27 cellular contexts compared by ENCODE assay signal in genomic region chr20:38225240-38225899, GRCh38. TPM values are rescaled to one million over a fixed set of nuclear protein-coding genes. Genes with fewer than 3 reads are reported as not detected.
"Had no signal": no experiment of that assay in that cellular context is flagged by ENCODE, and none has a peak within 500 bp of the region (broad histone marks: within the 10 kb centered on the region; RNA-seq: fewer than 3 reads in every experiment).

No MANE protein-coding gene starts in this region.

- H3K4me1 Mint-ChIP-seq: endodermal cell had no signal

- H3K27me3 ChIP-seq: dorsolateral prefrontal cortex, gastrocnemius medialis, neural progenitor cell, suprapubic skin, transverse colon, vagina had no signal

- H3K4me1 ChIP-seq: gastrocnemius medialis, neural progenitor cell, parathyroid adenoma, transverse colon had no signal

- H3K9me3 Mint-ChIP-seq: endodermal cell; memory B cell; naive B cell; natural killer cell treated with Interleukin-12 subunit alpha and Interleukin-12 subunit beta and Interleukin-15 and Interleukin-18, amount 100 ng/mL, for 72 hours; neural progenitor cell; stimulated activated naive CD8-positive, alpha-beta T cell treated with anti-CD3 and anti-CD28 coated beads, Interleukin-15, amount 100 ng/mL, for 72 hours had no signal

- H3K27ac Mint-ChIP-seq: endodermal cell; memory B cell; naive B cell; natural killer cell treated with Interleukin-12 subunit alpha and Interleukin-12 subunit beta and Interleukin-15 and Interleukin-18, amount 100 ng/mL, for 72 hours; stimulated activated naive CD8-positive, alpha-beta T cell treated with anti-CD3 and anti-CD28 coated beads, Interleukin-15, amount 100 ng/mL, for 72 hours had no signal

- H3K27ac ChIP-seq: dorsolateral prefrontal cortex, epithelial cell of prostate, gastrocnemius medialis, neural progenitor cell, parathyroid adenoma, prostate gland, suprapubic skin, transverse colon, vagina had no signal

- H3K36me3 ChIP-seq: gastrocnemius medialis, neural progenitor cell, prostate gland, suprapubic skin, transverse colon, vagina had no signal

- ATAC-seq: esophagus mucosa; gastrocnemius medialis; left ventricle myocardium superior; natural killer cell treated with Interleukin-12 subunit alpha and Interleukin-12 subunit beta and Interleukin-15 and Interleukin-18, amount 100 ng/mL, for 72 hours; right cardiac atrium; stimulated activated naive CD8-positive, alpha-beta T cell treated with anti-CD3 and anti-CD28 coated beads, Interleukin-15, amount 100 ng/mL, for 72 hours had no signal

- H3K9me3 ChIP-seq: gastrocnemius medialis, prostate gland, suprapubic skin, transverse colon, vagina had no signal

- DNase-seq: cortex of kidney; dorsolateral prefrontal cortex; effector CD4-positive, alpha-beta T cell; endodermal cell; left ventricle myocardium superior; naive B cell; small intestine; stimulated activated CD4-positive, alpha-beta T cell treated with anti-CD3 and anti-CD28 coated beads, Interleukin-12 subunit alpha, Interleukin-12 subunit beta, amount 100 ng/mL, for 4 hours; stimulated activated CD4-positive, alpha-beta T cell treated with anti-CD3 and anti-CD28 coated beads, Interleukin-1b, Interleukin-23, amount 100 ng/mL, for 48 hours; stimulated activated CD4-positive, alpha-beta T cell treated with anti-CD3 and anti-CD28 coated beads, Interleukin-4, amount 100 ng/mL, for 1 hour; stimulated activated CD8-positive, alpha-beta memory T cell treated with anti-CD3 and anti-CD28 coated beads, Interleukin-4, amount 100 ng/mL, for 48 hours; stimulated activated naive CD4-positive, alpha-beta T cell; stimulated activated naive CD8-positive, alpha-beta T cell treated with anti-CD3 and anti-CD28 coated beads, Interleukin-15, amount 100 ng/mL, for 72 hours; transverse colon had no signal

- H3K4me3 Mint-ChIP-seq: endodermal cell; memory B cell; naive B cell; natural killer cell treated with Interleukin-12 subunit alpha and Interleukin-12 subunit beta and Interleukin-15 and Interleukin-18, amount 100 ng/mL, for 72 hours; neural progenitor cell; stimulated activated naive CD8-positive, alpha-beta T cell treated with anti-CD3 and anti-CD28 coated beads, Interleukin-15, amount 100 ng/mL, for 72 hours had no signal

- H3K4me3 ChIP-seq: dorsolateral prefrontal cortex, gastrocnemius medialis, lung, neural progenitor cell, prostate gland, suprapubic skin, transverse colon, vagina had no signal

- H3K36me3 Mint-ChIP-seq: memory B cell; naive B cell; natural killer cell treated with Interleukin-12 subunit alpha and Interleukin-12 subunit beta and Interleukin-15 and Interleukin-18, amount 100 ng/mL, for 72 hours; neural progenitor cell had no signal

RNA-seq across cellular contexts. Expression of gene KIAA1755, which starts 35.2 kb away (rescaled TPM):
- total RNA-seq: endodermal cell; natural killer cell treated with Interleukin-12 subunit alpha and Interleukin-12 subunit beta and Interleukin-15 and Interleukin-18, amount 100 ng/mL, for 72 hours had no signal
- polyA plus RNA-seq: keratinocyte had no signal
